20 cellular contexts compared by ENCODE assay signal in the genomic region with DNA sequence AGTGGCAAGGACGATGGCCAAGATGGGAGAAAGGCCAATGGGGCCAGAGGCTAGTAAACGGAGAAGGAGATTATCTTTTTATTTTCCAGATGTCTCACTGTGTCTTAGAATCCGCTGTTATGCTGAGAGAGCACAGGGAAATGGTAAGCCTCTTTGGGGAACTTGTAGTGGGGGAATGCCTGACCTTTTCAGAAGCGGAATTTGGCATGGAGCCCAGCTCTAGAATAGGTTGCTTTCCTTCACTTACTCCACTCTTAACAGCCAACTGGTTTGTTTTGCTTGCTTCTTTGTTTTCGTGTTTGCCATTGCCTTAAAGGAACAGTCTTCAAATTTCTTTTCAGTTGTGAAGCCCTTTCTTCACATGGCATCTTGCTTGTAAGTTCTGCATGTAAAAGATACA.
DNase-seq lines count a peak whose midpoint lies in the region; ATAC-seq and TF ChIP-seq lines count a peak whose summit lies in the region.
"Had no signal": no experiment of that assay in that cellular context is flagged by ENCODE, and none has a peak within 500 bp of the region (broad histone marks: within the 10 kb centered on the region; RNA-seq: fewer than 3 reads in every experiment).

No MANE protein-coding gene starts in this region.

- TF ChIP-seq POLR2A in adrenal gland (IDR thresholded peaks at IDR 0.05): no peak

- H3K23me2 ChIP-seq in H9 (ENCODE audit: insufficient read length, low read depth, low read length, poor library complexity, severe bottlenecking): no peaks in the 10 kb centered on the region

- H3K27me3 ChIP-seq in ACC112 (ENCODE audit: insufficient read depth, low read length) (no peaks in the 10 kb centered on the region), H9 (ENCODE audit: insufficient read depth, low read length) (no peaks in the 10 kb centered on the region), adrenal gland (no peaks in the 10 kb centered on the region), trophoblast cell (ENCODE audit: insufficient read depth, low read length) (no peaks in the 10 kb centered on the region)

- no peak overlapping the region for H4K5ac ChIP-seq in H9 (ENCODE audit: insufficient read length, low read depth, low read length)

- H3K36me3 ChIP-seq in ACC112 (ENCODE audit: insufficient read depth, low read length) (no peaks in the 10 kb centered on the region), adrenal gland (replicated peaks in 1 of 2) (no peaks in the 10 kb centered on the region), trophoblast cell (ENCODE audit: control insufficient read depth in 1 of 2, insufficient read depth in 2 of 2, low read length in 2 of 2) (no peaks in the 10 kb centered on the region)

- H2BK120ac ChIP-seq in H9 (ENCODE audit: low read depth, low read length, poor library complexity, severe bottlenecking) (no peak overlapping the region), trophoblast cell (ENCODE audit: insufficient read depth, low read length, poor library complexity) (no peak overlapping the region)

- H2BK20ac ChIP-seq in H9 (ENCODE audit: low read depth, low read length, poor library complexity, severe bottlenecking): peak overlapping the region; percentile 64

- DNase-seq in H9 (no peak), adrenal gland (peak in 4 of 7 donors; percentile 13 to 28 (median 15)), midbrain (lab: John Stamatoyannopoulos, UW) (peak; percentile 48), AG08396 (ENCODE audit: low spot score) (no peak), trophoblast cell (no peak)
- DNase-seq in activated CD4-positive, alpha-beta T cell treated with anti-CD3 and anti-CD28 coated beads, Interleukin-2, amount 10 ng/mL, durations not matched to agents 7 days and 5 days: no peak
- DNase-seq: activated CD4-positive, alpha-beta memory T cell treated with anti-CD3 and anti-CD28 coated beads, Interleukin-2, amount 10 ng/mL, durations not matched to agents 7 days and 5 days; activated naive CD4-positive, alpha-beta T cell treated with anti-CD3 and anti-CD28 coated beads, Interleukin-2, amount 10 ng/mL, durations not matched to agents 7 days and 5 days; activated T-cell treated with anti-CD3 and anti-CD28 coated beads, Interleukin-2, amount 50 U/mL, for 24 hours; AML-193; left colon; NCI-H146; occipital lobe; SHP77 treated with DMSO at 0.1 percent for 48 hours; stimulated activated CD4-positive, alpha-beta T cell treated with anti-CD3 and anti-CD28 coated beads, Interleukin-2, amount 100 ng/mL, for 24 hours; T-helper 17 cell had no signal

- H3K9ac ChIP-seq in H9 (ENCODE audit: extremely low read depth, insufficient read length, low read length) (no peak overlapping the region), trophoblast cell (ENCODE audit: low read length) (no peak overlapping the region)

- H3K79me2 ChIP-seq in ACC112 (ENCODE audit: control insufficient read depth, insufficient read depth, low read length, unreplicated experiment) (no peaks in the 10 kb centered on the region), H9 (ENCODE audit: insufficient read depth, low read length) (no peaks in the 10 kb centered on the region), trophoblast cell (ENCODE audit: control insufficient read depth, insufficient read depth, low read length, poor library complexity) (no peaks in the 10 kb centered on the region)

- no peaks in the 10 kb centered on the region for H3K27me3 Mint-ChIP-seq in H9 (ENCODE audit: low read depth)
- no peaks in the 10 kb centered on the region for H3K27me3 Mint-ChIP-seq in activated CD4-positive, alpha-beta T cell treated with anti-CD3 and anti-CD28 coated beads, Interleukin-2, amount 10 ng/mL, durations not matched to agents 7 days and 5 days
- H3K27me3 Mint-ChIP-seq: activated CD4-positive, alpha-beta memory T cell treated with anti-CD3 and anti-CD28 coated beads, Interleukin-2, amount 10 ng/mL, durations not matched to agents 7 days and 5 days; activated naive CD4-positive, alpha-beta T cell treated with anti-CD3 and anti-CD28 coated beads, Interleukin-2, amount 10 ng/mL, durations not matched to agents 7 days and 5 days; activated T-cell treated with anti-CD3 and anti-CD28 coated beads, Interleukin-2, amount 50 U/mL, for 24 hours; stimulated activated naive CD8-positive, alpha-beta T cell treated with anti-CD3 and anti-CD28 coated beads, Interleukin-15, Interleukin-2, amounts not matched to agents 100 ng/mL and 50 ng/mL, for 24 hours; T-helper 17 cell had no signal

- H3K27ac ChIP-seq in ACC112 (ENCODE audit: low read depth, low read length) (no peak overlapping the region), H9 (ENCODE audit: insufficient read length, low read depth, low read length) (no peak overlapping the region), adrenal gland (no peak overlapping the region), trophoblast cell (ENCODE audit: low read depth, low read length) (no peak overlapping the region)
- H3K27ac ChIP-seq: coronary artery had no signal

- no peak overlapping the region for H2AFZ ChIP-seq in ACC112 (ENCODE audit: low read length, unreplicated experiment)
- peak overlapping the region; percentile 40 for H2AFZ ChIP-seq in H9 (ENCODE audit: low read length)
- no peak overlapping the region for H2AFZ ChIP-seq in trophoblast cell (ENCODE audit: insufficient read depth, low read length, poor library complexity)

- no peaks in the 10 kb centered on the region for H3K9me3 ChIP-seq in H9 (ENCODE audit: control insufficient read depth, low read depth, low read length)
- no peaks in the 10 kb centered on the region for H3K9me3 ChIP-seq in adrenal gland (replicated peaks in 1 of 3)
- H3K9me3 ChIP-seq in trophoblast cell (ENCODE audit: insufficient read depth, low read depth, low read length): no peaks in the 10 kb centered on the region

- intact Hi-C loops in adrenal gland (cut with DNase I): no loop called here

- H4K91ac ChIP-seq in H9 (ENCODE audit: insufficient read length, low read depth, low read length): no peak overlapping the region
- no peak overlapping the region for H4K91ac ChIP-seq in trophoblast cell (ENCODE audit: low read depth, low read length)

- no peak overlapping the region for H3K4ac ChIP-seq in H9 (ENCODE audit: low read depth, low read length)
- no peak overlapping the region for H3K4ac ChIP-seq in trophoblast cell (ENCODE audit: low read depth, low read length)

- ATAC-seq in GM21528 (IDR thresholded peaks at IDR 0.05; ENCODE audit: low FRiP score, unreplicated experiment): no peak
- ATAC-seq: left colon, T-helper 17 cell had no signal

- H4K20me1 ChIP-seq in H9 (ENCODE audit: control insufficient read depth, insufficient read depth, insufficient read length): no peaks in the 10 kb centered on the region

- POLR2A ChIA-PET in activated CD4-positive, alpha-beta T cell treated with anti-CD3 and anti-CD28 coated beads, Interleukin-2, amount 10 ng/mL, durations not matched to agents 7 days and 5 days (lab: Charles Lee): no interaction called here

- H3K4me2 ChIP-seq in H9 (ENCODE audit: insufficient read depth, insufficient read length, low read length): no peak overlapping the region
- H3K4me2 ChIP-seq in trophoblast cell (ENCODE audit: low read length): no peak overlapping the region

- no peak overlapping the region for H3T11ph ChIP-seq in H9 (ENCODE audit: low read length)

- H3K23ac ChIP-seq in H9 (ENCODE audit: insufficient read length, low read depth, low read length): no peak overlapping the region
- H3K23ac ChIP-seq in trophoblast cell (ENCODE audit: low read length): no peak overlapping the region

- H2AK5ac ChIP-seq in H9 (ENCODE audit: insufficient read length, low read length) (no peak overlapping the region), trophoblast cell (ENCODE audit: low read length) (no peak overlapping the region)

- 0 out of 2 replicates have a peak overlapping the region, but pooled peaks have one; percentile 12 for H3K4me3 ChIP-seq in ACC112 (ENCODE audit: low read depth, low read length)
- H3K4me3 ChIP-seq in adrenal gland: no peak overlapping the region
- H3K4me3 ChIP-seq in trophoblast cell (ENCODE audit: low read depth, low read length): no peak overlapping the region
- H3K4me3 ChIP-seq: coronary artery had no signal

- H3K79me1 ChIP-seq in H9 (ENCODE audit: insufficient read depth, low read depth, low read length, poor library complexity, severe bottlenecking) (no peaks in the 10 kb centered on the region), trophoblast cell (ENCODE audit: low read length) (no peaks in the 10 kb centered on the region)

- H3K56ac ChIP-seq in H9 (ENCODE audit: insufficient read length, low read depth, low read length): no peak overlapping the region

- no peak overlapping the region for H3K4me3 Mint-ChIP-seq in H9
- no peak overlapping the region for H3K4me3 Mint-ChIP-seq in activated CD4-positive, alpha-beta T cell treated with anti-CD3 and anti-CD28 coated beads, Interleukin-2, amount 10 ng/mL, durations not matched to agents 7 days and 5 days
- H3K4me3 Mint-ChIP-seq: activated CD4-positive, alpha-beta memory T cell treated with anti-CD3 and anti-CD28 coated beads, Interleukin-2, amount 10 ng/mL, durations not matched to agents 7 days and 5 days; activated naive CD4-positive, alpha-beta T cell treated with anti-CD3 and anti-CD28 coated beads, Interleukin-2, amount 10 ng/mL, durations not matched to agents 7 days and 5 days; activated T-cell treated with anti-CD3 and anti-CD28 coated beads, Interleukin-2, amount 50 U/mL, for 24 hours; stimulated activated naive CD8-positive, alpha-beta T cell treated with anti-CD3 and anti-CD28 coated beads, Interleukin-15, Interleukin-2, amounts not matched to agents 100 ng/mL and 50 ng/mL, for 24 hours; T-helper 17 cell had no signal

- TF ChIP-seq CTCF in H9 (conservative IDR thresholded peaks at IDR 0.05) (no peak), adrenal gland (IDR thresholded peaks at IDR 0.05) (no peak)

- no peak overlapping the region for H4K12ac ChIP-seq in trophoblast cell (ENCODE audit: low read depth, low read length)

- no peak overlapping the region for H2BK15ac ChIP-seq in H9 (ENCODE audit: low read depth, low read length)

- CTCF ChIA-PET in activated CD4-positive, alpha-beta T cell treated with anti-CD3 and anti-CD28 coated beads, Interleukin-2, amount 10 ng/mL, durations not matched to agents 7 days and 5 days (lab: Charles Lee): no interaction called here

- H3K9me3 Mint-ChIP-seq in H9: no peaks in the 10 kb centered on the region
- no peaks in the 10 kb centered on the region for H3K9me3 Mint-ChIP-seq in activated CD4-positive, alpha-beta T cell treated with anti-CD3 and anti-CD28 coated beads, Interleukin-2, amount 10 ng/mL, durations not matched to agents 7 days and 5 days
- H3K9me3 Mint-ChIP-seq: activated naive CD4-positive, alpha-beta T cell treated with anti-CD3 and anti-CD28 coated beads, Interleukin-2, amount 10 ng/mL, durations not matched to agents 7 days and 5 days; activated T-cell treated with anti-CD3 and anti-CD28 coated beads, Interleukin-2, amount 50 U/mL, for 24 hours; stimulated activated naive CD8-positive, alpha-beta T cell treated with anti-CD3 and anti-CD28 coated beads, Interleukin-15, Interleukin-2, amounts not matched to agents 100 ng/mL and 50 ng/mL, for 24 hours had no signal

- no peak overlapping the region for H4K8ac ChIP-seq in H9 (replicated peaks; ENCODE audit: insufficient read length, low read depth, low read length)
- no peak overlapping the region for H4K8ac ChIP-seq in trophoblast cell (ENCODE audit: low read depth, low read length)

- H3K14ac ChIP-seq in H9 (ENCODE audit: insufficient read depth, low read length) (no peak overlapping the region), trophoblast cell (ENCODE audit: low read length) (no peak overlapping the region)

- peaks cover 15 to 20% of the 10 kb centered on the region in 2 experiments for H3K4me1 Mint-ChIP-seq in H9
- no peaks in the 10 kb centered on the region for H3K4me1 Mint-ChIP-seq in activated CD4-positive, alpha-beta T cell treated with anti-CD3 and anti-CD28 coated beads, Interleukin-2, amount 10 ng/mL, durations not matched to agents 7 days and 5 days
- H3K4me1 Mint-ChIP-seq: activated CD4-positive, alpha-beta memory T cell treated with anti-CD3 and anti-CD28 coated beads, Interleukin-2, amount 10 ng/mL, durations not matched to agents 7 days and 5 days; activated naive CD4-positive, alpha-beta T cell treated with anti-CD3 and anti-CD28 coated beads, Interleukin-2, amount 10 ng/mL, durations not matched to agents 7 days and 5 days; T-helper 17 cell had no signal

- H3K36me3 Mint-ChIP-seq in H9 (ENCODE audit: insufficient read depth in 1 of 3, low read depth in 3 of 3): no peaks in the 10 kb centered on the region; a peak in 1 of 7 replicates
- H3K36me3 Mint-ChIP-seq in activated CD4-positive, alpha-beta T cell treated with anti-CD3 and anti-CD28 coated beads, Interleukin-2, amount 10 ng/mL, durations not matched to agents 7 days and 5 days (ENCODE audit: low read depth): no peaks in the 10 kb centered on the region
- H3K36me3 Mint-ChIP-seq: activated naive CD4-positive, alpha-beta T cell treated with anti-CD3 and anti-CD28 coated beads, Interleukin-2, amount 10 ng/mL, durations not matched to agents 7 days and 5 days had no signal

- H2BK12ac ChIP-seq in H9 (ENCODE audit: insufficient read length, low read depth, low read length) (no peak overlapping the region), trophoblast cell (ENCODE audit: low read length) (no peak overlapping the region)

- H3K27ac Mint-ChIP-seq in H9: no peak overlapping the region
- H3K27ac Mint-ChIP-seq in activated CD4-positive, alpha-beta T cell treated with anti-CD3 and anti-CD28 coated beads, Interleukin-2, amount 10 ng/mL, durations not matched to agents 7 days and 5 days: no peak overlapping the region
- H3K27ac Mint-ChIP-seq: activated CD4-positive, alpha-beta memory T cell treated with anti-CD3 and anti-CD28 coated beads, Interleukin-2, amount 10 ng/mL, durations not matched to agents 7 days and 5 days; activated naive CD4-positive, alpha-beta T cell treated with anti-CD3 and anti-CD28 coated beads, Interleukin-2, amount 10 ng/mL, durations not matched to agents 7 days and 5 days; activated T-cell treated with anti-CD3 and anti-CD28 coated beads, Interleukin-2, amount 50 U/mL, for 24 hours; stimulated activated naive CD8-positive, alpha-beta T cell treated with anti-CD3 and anti-CD28 coated beads, Interleukin-15, Interleukin-2, amounts not matched to agents 100 ng/mL and 50 ng/mL, for 24 hours; T-helper 17 cell had no signal

- no peak overlapping the region for H3K18ac ChIP-seq in H9 (ENCODE audit: insufficient read length, low read depth, low read length)
- no peak overlapping the region for H3K18ac ChIP-seq in trophoblast cell (ENCODE audit: low read length)

- no peak overlapping the region for H2BK5ac ChIP-seq in H9 (ENCODE audit: insufficient read length, low read length)
- H2BK5ac ChIP-seq in trophoblast cell (ENCODE audit: low read depth, low read length, poor library complexity): no peak overlapping the region

- no CpG with 5 or more reads among the region's 5 CpGs for WGBS in H9 (ENCODE audit: extremely low coverage, insufficient read length, low lambda C conversion rate)
- 31 to 41% (median 38%) methylated on average over 5 of the region's 5 CpGs for WGBS in adrenal gland, 4 donors
- no CpG with 5 or more reads among the region's 5 CpGs for WGBS in trophoblast cell (ENCODE audit: extremely low coverage, insufficient coverage, insufficient read length)

- H3K4me1 ChIP-seq in ACC112 (ENCODE audit: control insufficient read depth, insufficient read depth, low read length, unreplicated experiment) (no peaks in the 10 kb centered on the region), H9 (ENCODE audit: insufficient read depth, low read length) (no peaks in the 10 kb centered on the region), adrenal gland (replicated peaks in 1 of 2) (no peaks in the 10 kb centered on the region), trophoblast cell (ENCODE audit: control insufficient read depth in 1 of 2, insufficient read depth in 2 of 2, low read length in 2 of 2) (no peaks in the 10 kb centered on the region)

Comparison
In these comparisons a context has a peak if more than half of its experiments do, and no peak if none do; other contexts are left out.
1. DNase-seq: peak in adrenal gland (4 of 7) and midbrain (single experiment); none in H9 (single experiment), AG08396 (single experiment), trophoblast cell (0 of 2) and activated CD4-positive, alpha-beta T cell treated with anti-CD3 and anti-CD28 coated beads, Interleukin-2, amount 10 ng/mL, durations not matched to agents 7 days and 5 days (single experiment).